In genomic region chr2:215876937-215877238, GRCh38 we compare ENCODE assay signal across 8 cellular contexts.
"Had no signal": no experiment of that assay in that cellular context is flagged by ENCODE, and none has a peak within 500 bp of the region (broad histone marks: within the 10 kb centered on the region; RNA-seq: fewer than 3 reads in every experiment).

No MANE protein-coding gene starts in this region.

- H3K4me1 ChIP-seq: HAP-1 had no signal

- H3K36me3 ChIP-seq: HAP-1 had no signal

- H3K4me3 ChIP-seq: HAP-1, K562 had no signal

- H3K9me3 ChIP-seq: HAP-1 had no signal

- DNase-seq: GOT3, H7, HFFc6, IMR-90 had no signal

- H3K27ac ChIP-seq: HL-60 had no signal

- ATAC-seq: HCT116, K562 had no signal

- H3K4me3 Mint-ChIP-seq: HFFc6 had no signal

- H3K9me3 Mint-ChIP-seq: HFFc6 had no signal
